In the genomic region with DNA sequence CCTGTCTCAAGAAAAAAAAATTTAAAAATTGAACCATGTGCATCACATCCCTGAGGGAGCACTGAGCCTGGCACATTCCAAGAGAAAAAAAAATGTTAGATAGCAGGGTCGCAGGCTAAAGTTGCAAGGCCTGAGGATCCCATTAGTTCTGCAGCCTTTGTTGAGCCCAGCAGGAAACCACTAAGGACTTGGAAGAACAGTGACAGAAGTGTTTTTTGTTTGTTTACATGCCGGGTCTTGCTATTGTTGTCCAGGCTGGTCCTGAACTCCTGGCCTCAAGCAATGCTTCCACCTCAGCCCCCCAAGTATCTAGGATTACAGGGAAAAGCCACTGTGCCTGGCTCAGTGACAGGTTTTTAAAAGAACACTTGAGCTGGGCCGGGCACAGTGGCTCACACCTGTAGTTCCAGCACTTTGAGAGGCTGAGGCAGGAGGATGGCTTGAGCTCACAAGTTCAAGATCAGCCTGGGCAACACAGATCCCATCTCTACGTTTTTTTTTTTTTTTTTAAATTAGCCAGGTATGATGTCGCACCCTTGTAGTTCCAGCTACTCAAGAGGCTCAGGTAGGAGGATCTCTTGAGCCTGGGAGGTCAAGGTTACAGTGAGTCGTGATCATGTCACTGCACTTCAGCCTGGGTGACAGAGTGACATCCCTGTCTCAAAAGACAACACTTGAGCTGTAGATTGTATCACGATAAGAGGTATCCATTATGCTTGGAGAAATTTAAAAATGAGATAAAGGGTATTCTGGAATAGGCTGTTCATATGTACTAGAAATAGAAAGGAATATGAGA, we compare ENCODE assay signal across 19 cellular contexts. TPM values are rescaled to one million over a fixed set of nuclear protein-coding genes. Genes with fewer than 3 reads are reported as not detected.
"Had no signal": no experiment of that assay in that cellular context is flagged by ENCODE, and none has a peak within 500 bp of the region (broad histone marks: within the 10 kb centered on the region; RNA-seq: fewer than 3 reads in every experiment).

No MANE protein-coding gene starts in this region.

- H3K4me1 ChIP-seq: breast epithelium had no signal

- H3K4me3 Mint-ChIP-seq: activated CD4-positive, alpha-beta T cell treated with anti-CD3 and anti-CD28 coated beads, Interleukin-2, amount 10 ng/mL, durations not matched to agents 7 days and 5 days; activated T-cell treated with anti-CD3 and anti-CD28 coated beads, Interleukin-2, amount 50 U/mL, for 4 hours; immature natural killer cell; naive thymus-derived CD4-positive, alpha-beta T cell; T-helper 1 cell treated with Interleukin-12 subunit alpha and Interleukin-12 subunit beta and Interleukin-4 antibody, amounts not matched to agents 30 μg/mL and 1 μg/mL, for 36 hours had no signal

- H3K9me3 Mint-ChIP-seq: activated CD4-positive, alpha-beta T cell treated with anti-CD3 and anti-CD28 coated beads, Interleukin-2, amount 10 ng/mL, durations not matched to agents 7 days and 5 days; activated T-cell treated with anti-CD3 and anti-CD28 coated beads, Interleukin-2, amount 50 U/mL, for 4 hours; immature natural killer cell; naive thymus-derived CD4-positive, alpha-beta T cell; T-helper 1 cell treated with Interleukin-12 subunit alpha and Interleukin-12 subunit beta and Interleukin-4 antibody, amounts not matched to agents 30 μg/mL and 1 μg/mL, for 36 hours had no signal

- H3K36me3 Mint-ChIP-seq: immature natural killer cell; naive thymus-derived CD4-positive, alpha-beta T cell had no signal

- FAIRE-seq: astrocyte had no signal

- H3K4me1 Mint-ChIP-seq: immature natural killer cell had no signal

- H3K4me3 ChIP-seq: breast epithelium, esophagus squamous epithelium, heart right ventricle, ovary, spleen had no signal

- H3K36me3 ChIP-seq: breast epithelium, esophagus squamous epithelium, heart right ventricle, ovary, spleen had no signal

- DNase-seq: activated CD4-positive, alpha-beta T cell treated with anti-CD3 and anti-CD28 coated beads, Interleukin-2, amount 10 ng/mL, durations not matched to agents 7 days and 5 days; activated CD8-positive, alpha-beta memory T cell treated with anti-CD3 and anti-CD28 coated beads, Interleukin-2, amount 50 U/mL, for 4 hours; activated naive CD4-positive, alpha-beta T cell treated with anti-CD3 and anti-CD28 coated beads, Interleukin-2, amount 50 U/mL, for 16 hours; activated T-cell treated with anti-CD3 and anti-CD28 coated beads, Interleukin-2, amount 50 U/mL, for 4 hours; cerebellar nuclear complex; cortex of kidney; esophagus squamous epithelium; heart right ventricle; immature natural killer cell; kidney glomerular epithelial cell; left ventricle myocardium superior; naive thymus-derived CD4-positive, alpha-beta T cell; ovary; spleen; stimulated activated naive CD4-positive, alpha-beta T cell had no signal

- H3K27me3 ChIP-seq: breast epithelium, esophagus squamous epithelium, heart right ventricle, ovary, spleen had no signal

- H3K9me3 ChIP-seq: breast epithelium, esophagus squamous epithelium, heart right ventricle, ovary, spleen had no signal

- ATAC-seq: activated CD4-positive, CD25-positive, alpha-beta regulatory T cell treated with anti-CD3 and anti-CD28 coated beads, Interleukin-2, amount 50 U/mL, for 24 hours; activated T-cell treated with anti-CD3 and anti-CD28 coated beads, Interleukin-2, amount 50 U/mL, for 4 hours; heart right ventricle; left ventricle myocardium superior; naive thymus-derived CD4-positive, alpha-beta T cell had no signal

- H3K27ac Mint-ChIP-seq: activated CD4-positive, alpha-beta T cell treated with anti-CD3 and anti-CD28 coated beads, Interleukin-2, amount 10 ng/mL, durations not matched to agents 7 days and 5 days; immature natural killer cell; naive thymus-derived CD4-positive, alpha-beta T cell; T-helper 1 cell treated with Interleukin-12 subunit alpha and Interleukin-12 subunit beta and Interleukin-4 antibody, amounts not matched to agents 30 μg/mL and 1 μg/mL, for 36 hours had no signal

- H3K27ac ChIP-seq: breast epithelium, esophagus squamous epithelium, heart right ventricle, ovary, spleen had no signal

RNA-seq across cellular contexts. Expression of a gene that starts 39.3 kb away (rescaled TPM):
- total RNA-seq: activated CD4-positive, alpha-beta T cell treated with anti-CD3 and anti-CD28 coated beads, Interleukin-2, amount 10 ng/mL, durations not matched to agents 7 days and 5 days; naive thymus-derived CD4-positive, alpha-beta T cell had no signal
- polyA plus RNA-seq: immature natural killer cell; naive thymus-derived CD4-positive, alpha-beta T cell had no signal
